9 cellular contexts compared by ENCODE assay signal in the genomic region with DNA sequence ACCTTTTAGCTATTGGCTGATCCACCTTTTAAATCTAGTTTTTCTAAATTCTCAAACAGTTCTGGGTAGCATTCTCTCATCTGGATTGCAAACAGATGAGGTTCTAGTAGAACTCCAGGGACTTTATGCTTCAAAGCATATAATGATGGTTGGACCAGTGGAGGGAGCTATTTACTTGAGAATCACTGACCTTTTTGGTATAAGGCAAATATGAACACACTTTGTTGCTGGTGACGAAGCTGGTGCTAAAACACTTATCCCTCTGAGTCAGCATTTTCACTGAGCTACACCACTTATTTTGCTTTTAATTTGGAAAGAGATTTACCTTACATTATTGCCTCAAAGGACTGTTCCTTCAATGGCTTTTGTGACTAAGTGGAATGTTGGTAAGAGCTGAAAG. TPM values are rescaled to one million over a fixed set of nuclear protein-coding genes. Genes with fewer than 3 reads are reported as not detected.
DNase-seq lines count a peak whose midpoint lies in the region; ATAC-seq, FAIRE-seq and TF ChIP-seq lines count a peak whose summit lies in the region.
"Had no signal": no experiment of that assay in that cellular context is flagged by ENCODE, and none has a peak within 500 bp of the region (broad histone marks: within the 10 kb centered on the region; RNA-seq: fewer than 3 reads in every experiment).

No MANE protein-coding gene starts in this region.

- no peak overlapping the region for H3K4me3 Mint-ChIP-seq in endodermal cell
- H3K4me3 Mint-ChIP-seq in naive thymus-derived CD4-positive, alpha-beta T cell, result no peak overlapping the region
- H3K4me3 Mint-ChIP-seq in activated naive CD8-positive, alpha-beta T cell treated with anti-CD3 and anti-CD28 coated beads, Interleukin-2, amount 50 U/mL, for 24 hours, result no peak overlapping the region
- H3K4me3 Mint-ChIP-seq: memory B cell had no signal

- ATAC-seq in naive thymus-derived CD4-positive, alpha-beta T cell, result no peak
- no peak for ATAC-seq in activated naive CD8-positive, alpha-beta T cell treated with anti-CD3 and anti-CD28 coated beads, Interleukin-2, amount 50 U/mL, for 24 hours

- no peaks in the 10 kb centered on the region for H3K36me3 Mint-ChIP-seq in endodermal cell (ENCODE audit: low read depth)
- H3K36me3 Mint-ChIP-seq in naive thymus-derived CD4-positive, alpha-beta T cell, result no peaks in the 10 kb centered on the region
- no peaks in the 10 kb centered on the region for H3K36me3 Mint-ChIP-seq in activated naive CD8-positive, alpha-beta T cell treated with anti-CD3 and anti-CD28 coated beads, Interleukin-2, amount 50 U/mL, for 24 hours (ENCODE audit: low read depth)
- H3K36me3 Mint-ChIP-seq: memory B cell had no signal

- H3K4me1 Mint-ChIP-seq in endodermal cell, result no peaks in the 10 kb centered on the region
- no peaks in the 10 kb centered on the region for H3K4me1 Mint-ChIP-seq in naive thymus-derived CD4-positive, alpha-beta T cell
- no peaks in the 10 kb centered on the region for H3K4me1 Mint-ChIP-seq in activated naive CD8-positive, alpha-beta T cell treated with anti-CD3 and anti-CD28 coated beads, Interleukin-2, amount 50 U/mL, for 24 hours
- H3K4me1 Mint-ChIP-seq: memory B cell had no signal

- intact Hi-C loops in naive thymus-derived CD4-positive, alpha-beta T cell (cut with micrococcal nuclease), result no loop called here

- POLR2A ChIA-PET in naive thymus-derived CD4-positive, alpha-beta T cell (lab: Charles Lee), result no interaction called here

- peak; percentile 71 for TF ChIP-seq CTCF in endodermal cell (conservative IDR thresholded peaks at IDR 0.05)

- no peaks in the 10 kb centered on the region for H3K27me3 ChIP-seq in endodermal cell (ENCODE audit: control insufficient read depth, insufficient read depth, low read length, poor library complexity, severe bottlenecking)
- H3K27me3 ChIP-seq in naive thymus-derived CD4-positive, alpha-beta T cell (ENCODE audit: control insufficient read depth in 2 of 2, insufficient read depth in 2 of 2, low read length in 2 of 2), result no peaks in the 10 kb centered on the region

- CTCF ChIA-PET in naive thymus-derived CD4-positive, alpha-beta T cell (lab: Charles Lee), result no interaction called here

- H3K27ac Mint-ChIP-seq in endodermal cell, result no peak overlapping the region
- no peak overlapping the region for H3K27ac Mint-ChIP-seq in naive thymus-derived CD4-positive, alpha-beta T cell
- H3K27ac Mint-ChIP-seq in activated naive CD8-positive, alpha-beta T cell treated with anti-CD3 and anti-CD28 coated beads, Interleukin-2, amount 50 U/mL, for 24 hours, result no peak overlapping the region
- H3K27ac Mint-ChIP-seq: memory B cell had no signal

- peak; percentile 53 for DNase-seq in NCI-H1092 treated with DMSO at 0.1 percent for 48 hours (lab: John Stamatoyannopoulos, UW)
- DNase-seq in NCI-H1092 (lab: John Stamatoyannopoulos, UW), result no peak
- peak; percentile 60 to 66 for DNase-seq in NCI-H524 (lab: John Stamatoyannopoulos, UW)
- DNase-seq in endodermal cell, result no peak
- peak; percentile 73 for DNase-seq in renal cortical epithelial cell (ENCODE audit: low read depth)
- DNase-seq in naive thymus-derived CD4-positive, alpha-beta T cell, result no peak
- no peak for DNase-seq in GM12891 (ENCODE audit: insufficient read length, low spot score)
- no peak for DNase-seq in activated naive CD8-positive, alpha-beta T cell treated with anti-CD3 and anti-CD28 coated beads, Interleukin-2, amount 50 U/mL, for 24 hours

- no peak overlapping the region for H3K27ac ChIP-seq in endodermal cell (ENCODE audit: low read depth, low read length)
- H3K27ac ChIP-seq in naive thymus-derived CD4-positive, alpha-beta T cell (ENCODE audit: low read depth, low read length), result no peak overlapping the region

- no peaks in the 10 kb centered on the region for H3K9me3 Mint-ChIP-seq in endodermal cell
- H3K9me3 Mint-ChIP-seq in naive thymus-derived CD4-positive, alpha-beta T cell, result peaks cover 0 to 19% (median 0%) of the 10 kb centered on the region in 11 donors
- no peaks in the 10 kb centered on the region for H3K9me3 Mint-ChIP-seq in activated naive CD8-positive, alpha-beta T cell treated with anti-CD3 and anti-CD28 coated beads, Interleukin-2, amount 50 U/mL, for 24 hours
- H3K9me3 Mint-ChIP-seq: memory B cell had no signal

- H3K27me3 Mint-ChIP-seq in endodermal cell (ENCODE audit: insufficient read depth), result no peaks in the 10 kb centered on the region
- H3K27me3 Mint-ChIP-seq in naive thymus-derived CD4-positive, alpha-beta T cell, result no peaks in the 10 kb centered on the region
- no peaks in the 10 kb centered on the region for H3K27me3 Mint-ChIP-seq in activated naive CD8-positive, alpha-beta T cell treated with anti-CD3 and anti-CD28 coated beads, Interleukin-2, amount 50 U/mL, for 24 hours
- H3K27me3 Mint-ChIP-seq: memory B cell had no signal

- H3K4me1 ChIP-seq in endodermal cell (ENCODE audit: control insufficient read depth, insufficient read depth, low read length), result no peaks in the 10 kb centered on the region
- H3K4me1 ChIP-seq in naive thymus-derived CD4-positive, alpha-beta T cell (ENCODE audit: control insufficient read depth in 2 of 2, insufficient read depth in 2 of 2, low read length in 2 of 2), result no peaks in the 10 kb centered on the region

- H3K9ac ChIP-seq in endodermal cell (ENCODE audit: extremely low read depth, low read length, poor library complexity, severe bottlenecking), result no peak overlapping the region

- H3K36me3 ChIP-seq in endodermal cell (ENCODE audit: control insufficient read depth, insufficient read depth, low read length), result no peaks in the 10 kb centered on the region
- no peaks in the 10 kb centered on the region for H3K36me3 ChIP-seq in naive thymus-derived CD4-positive, alpha-beta T cell (ENCODE audit: control insufficient read depth in 2 of 3, insufficient read depth in 3 of 3, low read length in 3 of 3)

- TF ChIP-seq POLR2A in GM12891 (IDR thresholded peaks at IDR 0.05; ENCODE audit: low read depth, low read length), result no peak

- 58 to 60% methylated on average over 1 of the region's 1 CpG for WGBS in endodermal cell (ENCODE audit: insufficient coverage in 1 of 2, insufficient read length in 1 of 2), 2 experiments

- no peaks in the 10 kb centered on the region for H3K9me3 ChIP-seq in endodermal cell (ENCODE audit: control insufficient read depth, low read length)
- no peaks in the 10 kb centered on the region for H3K9me3 ChIP-seq in naive thymus-derived CD4-positive, alpha-beta T cell (ENCODE audit: control insufficient read depth in 2 of 3, low read length in 3 of 3)

- H3K4me3 ChIP-seq in endodermal cell (ENCODE audit: low read length), result no peak overlapping the region
- H3K4me3 ChIP-seq in naive thymus-derived CD4-positive, alpha-beta T cell (ENCODE audit: low read length), result no peak overlapping the region

- FAIRE-seq in GM12891 (lab: Jason Lieb, UNC), result no peak

TF ChIP-seq in GM12891, 5 proteins besides CTCF, POLR2A, EP300 and RAD21:
- TF ChIP-seq TAF1 (IDR thresholded peaks at IDR 0.05; ENCODE audit: low read depth, low read length) (no peak), POLR2AphosphoS5 (IDR thresholded peaks at IDR 0.05; ENCODE audit: low read depth, low read length) (no peak), SPI1 (IDR thresholded peaks at IDR 0.05; ENCODE audit: low read depth, low read length) (no peak), PAX5 (IDR thresholded peaks at IDR 0.05; ENCODE audit: insufficient read depth, low read length, severe bottlenecking) (no peak), POU2F2 (IDR thresholded peaks at IDR 0.05; ENCODE audit: low read depth, low read length) (no peak)

RNA-seq across cellular contexts. Expression of gene SLITRK3, which starts 58.6 kb away (rescaled TPM):
- under 1 TPM in 1 of 2 donors, not detected in 1; 0.64 TPM for total RNA-seq in endodermal cell
- 1.8 TPM for polyA plus RNA-seq in endodermal cell (2013, experiment 1 of 2)
- 2.8 TPM for polyA plus RNA-seq in endodermal cell (2013, experiment 2 of 2)
- total RNA-seq in renal cortical epithelial cell, result not detected in 2 replicates
- total RNA-seq in naive thymus-derived CD4-positive, alpha-beta T cell, result not detected
- polyA plus RNA-seq in naive thymus-derived CD4-positive, alpha-beta T cell, result not detected
- not detected for polyA plus RNA-seq in GM12891 (2012; ENCODE audit: low read depth, missing spikeins)

Comparison
In these comparisons a context has a peak if more than half of its experiments do, and no peak if none do; other contexts are left out.
1. DNase-seq: peak in NCI-H1092 treated with DMSO at 0.1 percent for 48 hours (single experiment), NCI-H524 (2 of 2) and renal cortical epithelial cell (single experiment); none in NCI-H1092 (single experiment), endodermal cell (single experiment), naive thymus-derived CD4-positive, alpha-beta T cell (0 of 9), GM12891 (single experiment) and activated naive CD8-positive, alpha-beta T cell treated with anti-CD3 and anti-CD28 coated beads, Interleukin-2, amount 50 U/mL, for 24 hours (single experiment).